In the genomic region with DNA sequence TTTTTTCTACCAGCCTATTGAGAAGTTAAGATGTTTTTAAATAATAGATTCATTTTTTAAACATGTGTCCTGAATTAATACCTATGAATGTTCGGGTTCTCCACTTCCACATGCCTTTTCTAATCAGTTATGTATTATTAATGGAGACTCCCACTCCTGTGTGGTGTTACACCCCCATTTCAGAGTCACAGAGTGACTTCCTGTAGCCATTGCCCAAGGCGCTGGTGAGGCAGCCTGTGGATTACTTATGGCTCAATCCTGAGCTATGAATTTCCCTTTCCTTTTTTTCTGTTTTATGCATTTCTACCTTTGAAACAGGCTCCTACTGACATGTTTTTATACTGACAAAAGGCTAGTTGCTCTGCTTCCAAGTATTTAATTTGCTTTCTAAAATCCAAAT, we compare ENCODE assay signal across 34 cellular contexts.
"Had no signal": no experiment of that assay in that cellular context is flagged by ENCODE, and none has a peak within 500 bp of the region (broad histone marks: within the 10 kb centered on the region; RNA-seq: fewer than 3 reads in every experiment).

No MANE protein-coding gene starts in this region.

- H3K27ac Mint-ChIP-seq: activated CD4-positive, alpha-beta memory T cell treated with anti-CD3 and anti-CD28 coated beads for 36 hours; activated CD4-positive, alpha-beta T cell treated with anti-CD3 and anti-CD28 coated beads for 36 hours; activated CD4-positive, alpha-beta T cell treated with anti-CD3 and anti-CD28 coated beads, Interleukin-2, amount 10 ng/mL, durations not matched to agents 24 days and 14 days; activated CD8-positive, alpha-beta memory T cell treated with anti-CD3 and anti-CD28 coated beads, Interleukin-2, amount 10 ng/mL, durations not matched to agents 7 days and 5 days; activated CD8-positive, alpha-beta T cell treated with anti-CD3 and anti-CD28 coated beads, Interleukin-2, amount 10 ng/mL, durations not matched to agents 7 days and 5 days; activated naive CD4-positive, alpha-beta T cell treated with anti-CD3 and anti-CD28 coated beads for 36 hours; activated naive CD4-positive, alpha-beta T cell treated with anti-CD3 and anti-CD28 coated beads, Interleukin-2, amount 50 U/mL, for 24 hours; activated naive CD8-positive, alpha-beta T cell treated with anti-CD3 and anti-CD28 coated beads for 36 hours; activated naive CD8-positive, alpha-beta T cell treated with anti-CD3 and anti-CD28 coated beads, Interleukin-2, amount 50 U/mL, for 24 hours; activated T-helper 1 cell treated with anti-CD3 and anti-CD28 coated beads, Interleukin-12 subunit alpha, Interleukin-12 subunit beta, Interleukin-2, Interleukin-4 antibody, amounts not matched to agents 30 ng/mL and 10 ng/mL and 1 ng/mL, durations not matched to agents 14 hours and 24 hours and 36 hours; activated T-helper 2 cell treated with anti-CD3 and anti-CD28 coated beads, Interferon-gamma antibody, Interleukin-2, Interleukin-4, amounts not matched to agents 10 μg/mL and 5 μg/mL and 100 μg/mL, durations not matched to agents 14 hours and 24 hours and 36 hours; effector memory CD8-positive, alpha-beta T cell; T-helper 2 cell treated with Interferon-gamma antibody and Interleukin-4, amounts not matched to agents 5 μg/mL and 100 μg/mL, for 36 hours had no signal

- H3K27me3 Mint-ChIP-seq: activated CD4-positive, alpha-beta memory T cell treated with anti-CD3 and anti-CD28 coated beads for 36 hours; activated CD4-positive, alpha-beta T cell treated with anti-CD3 and anti-CD28 coated beads for 36 hours; activated CD4-positive, alpha-beta T cell treated with anti-CD3 and anti-CD28 coated beads, Interleukin-2, amount 10 ng/mL, durations not matched to agents 24 days and 14 days; activated CD8-positive, alpha-beta memory T cell treated with anti-CD3 and anti-CD28 coated beads, Interleukin-2, amount 10 ng/mL, durations not matched to agents 7 days and 5 days; activated naive CD4-positive, alpha-beta T cell treated with anti-CD3 and anti-CD28 coated beads, Interleukin-2, amount 50 U/mL, for 24 hours; activated naive CD8-positive, alpha-beta T cell treated with anti-CD3 and anti-CD28 coated beads for 36 hours; activated naive CD8-positive, alpha-beta T cell treated with anti-CD3 and anti-CD28 coated beads, Interleukin-2, amount 50 U/mL, for 24 hours; effector memory CD8-positive, alpha-beta T cell had no signal

- ATAC-seq: activated CD4-positive, alpha-beta T cell treated with anti-CD3 and anti-CD28 coated beads for 36 hours; activated CD8-positive, alpha-beta memory T cell treated with anti-CD3 and anti-CD28 coated beads, Interleukin-2, amount 10 ng/mL, durations not matched to agents 7 days and 5 days; activated CD8-positive, alpha-beta T cell treated with anti-CD3 and anti-CD28 coated beads, Interleukin-2, amount 10 ng/mL, durations not matched to agents 7 days and 5 days; activated naive CD8-positive, alpha-beta T cell treated with anti-CD3 and anti-CD28 coated beads, Interleukin-2, amount 50 U/mL, for 24 hours; body of pancreas; effector memory CD8-positive, alpha-beta T cell; foreskin keratinocyte; gastrocnemius medialis; heart left ventricle had no signal

- H3K4me3 Mint-ChIP-seq: activated CD4-positive, alpha-beta memory T cell treated with anti-CD3 and anti-CD28 coated beads for 36 hours; activated CD4-positive, alpha-beta T cell treated with anti-CD3 and anti-CD28 coated beads for 36 hours; activated CD4-positive, alpha-beta T cell treated with anti-CD3 and anti-CD28 coated beads, Interleukin-2, amount 10 ng/mL, durations not matched to agents 24 days and 14 days; activated CD8-positive, alpha-beta memory T cell treated with anti-CD3 and anti-CD28 coated beads, Interleukin-2, amount 10 ng/mL, durations not matched to agents 7 days and 5 days; activated CD8-positive, alpha-beta T cell treated with anti-CD3 and anti-CD28 coated beads, Interleukin-2, amount 10 ng/mL, durations not matched to agents 7 days and 5 days; activated naive CD4-positive, alpha-beta T cell treated with anti-CD3 and anti-CD28 coated beads for 36 hours; activated naive CD4-positive, alpha-beta T cell treated with anti-CD3 and anti-CD28 coated beads, Interleukin-2, amount 50 U/mL, for 24 hours; activated naive CD8-positive, alpha-beta T cell treated with anti-CD3 and anti-CD28 coated beads for 36 hours; activated naive CD8-positive, alpha-beta T cell treated with anti-CD3 and anti-CD28 coated beads, Interleukin-2, amount 50 U/mL, for 24 hours; activated T-helper 1 cell treated with anti-CD3 and anti-CD28 coated beads, Interleukin-12 subunit alpha, Interleukin-12 subunit beta, Interleukin-2, Interleukin-4 antibody, amounts not matched to agents 30 ng/mL and 10 ng/mL and 1 ng/mL, durations not matched to agents 14 hours and 24 hours and 36 hours; effector memory CD8-positive, alpha-beta T cell; T-helper 2 cell treated with Interferon-gamma antibody and Interleukin-4, amounts not matched to agents 5 μg/mL and 100 μg/mL, for 36 hours had no signal

- H3K27ac ChIP-seq: adrenal gland, body of pancreas, esophagus muscularis mucosa, foreskin keratinocyte, gastrocnemius medialis, heart left ventricle had no signal

- H3K4me1 ChIP-seq: adrenal gland, body of pancreas, esophagus muscularis mucosa, foreskin keratinocyte, gastrocnemius medialis, heart left ventricle had no signal

- H3K27me3 ChIP-seq: adrenal gland, body of pancreas, esophagus muscularis mucosa, foreskin keratinocyte, gastrocnemius medialis had no signal

- H3K36me3 ChIP-seq: adrenal gland, esophagus muscularis mucosa, gastrocnemius medialis, heart left ventricle had no signal

- H3K4me3 ChIP-seq: adrenal gland, body of pancreas, esophagus muscularis mucosa, gastrocnemius medialis, heart left ventricle had no signal

- H3K9me3 Mint-ChIP-seq: activated naive CD8-positive, alpha-beta T cell treated with anti-CD3 and anti-CD28 coated beads for 36 hours had no signal

- H3K36me3 Mint-ChIP-seq: activated CD4-positive, alpha-beta memory T cell treated with anti-CD3 and anti-CD28 coated beads for 36 hours; activated CD8-positive, alpha-beta memory T cell treated with anti-CD3 and anti-CD28 coated beads, Interleukin-2, amount 10 ng/mL, durations not matched to agents 7 days and 5 days; activated naive CD4-positive, alpha-beta T cell treated with anti-CD3 and anti-CD28 coated beads, Interleukin-2, amount 50 U/mL, for 24 hours; activated naive CD8-positive, alpha-beta T cell treated with anti-CD3 and anti-CD28 coated beads for 36 hours had no signal

- H3K9me3 ChIP-seq: adrenal gland, body of pancreas, esophagus muscularis mucosa, gastrocnemius medialis had no signal

- H3K4me1 Mint-ChIP-seq: activated CD4-positive, alpha-beta T cell treated with anti-CD3 and anti-CD28 coated beads for 36 hours; activated CD4-positive, alpha-beta T cell treated with anti-CD3 and anti-CD28 coated beads, Interleukin-2, amount 10 ng/mL, durations not matched to agents 24 days and 14 days; activated CD8-positive, alpha-beta memory T cell treated with anti-CD3 and anti-CD28 coated beads, Interleukin-2, amount 10 ng/mL, durations not matched to agents 7 days and 5 days; activated naive CD4-positive, alpha-beta T cell treated with anti-CD3 and anti-CD28 coated beads, Interleukin-2, amount 50 U/mL, for 24 hours; activated naive CD8-positive, alpha-beta T cell treated with anti-CD3 and anti-CD28 coated beads for 36 hours; activated naive CD8-positive, alpha-beta T cell treated with anti-CD3 and anti-CD28 coated beads, Interleukin-2, amount 50 U/mL, for 24 hours had no signal

- DNase-seq: activated CD4-positive, alpha-beta memory T cell treated with anti-CD3 and anti-CD28 coated beads for 36 hours; activated CD4-positive, alpha-beta T cell treated with anti-CD3 and anti-CD28 coated beads for 36 hours; activated CD4-positive, alpha-beta T cell treated with anti-CD3 and anti-CD28 coated beads, Interleukin-2, amount 10 ng/mL, durations not matched to agents 24 days and 14 days; activated CD4-positive, CD25-positive, alpha-beta regulatory T cell; activated CD4-positive, CD25-positive, alpha-beta regulatory T cell treated with anti-CD3 and anti-CD28 coated beads, Interleukin-2, amount 50 U/mL, for 72 hours; activated CD8-positive, alpha-beta memory T cell treated with anti-CD3 and anti-CD28 coated beads, Interleukin-2, amount 10 ng/mL, durations not matched to agents 7 days and 5 days; activated CD8-positive, alpha-beta memory T cell treated with anti-CD3 and anti-CD28 coated beads, Interleukin-2, amount 50 U/mL, for 4 hours; activated CD8-positive, alpha-beta T cell treated with anti-CD3 and anti-CD28 coated beads, Interleukin-2, amount 10 ng/mL, durations not matched to agents 7 days and 5 days; activated effector memory CD4-positive, alpha-beta T cell treated with anti-CD3 and anti-CD28 coated beads, Interleukin-2, amount 50 U/mL, for 16 hours; activated naive CD4-positive, alpha-beta T cell treated with anti-CD3 and anti-CD28 coated beads for 36 hours; activated naive CD8-positive, alpha-beta T cell treated with anti-CD3 and anti-CD28 coated beads for 36 hours; activated naive CD8-positive, alpha-beta T cell treated with anti-CD3 and anti-CD28 coated beads, Interleukin-2, amount 50 U/mL, for 24 hours; activated T-cell treated with anti-CD3 and anti-CD28 coated beads, Interleukin-2, amount 50 U/mL, for 1 hour; activated T-cell treated with anti-CD3 and anti-CD28 coated beads, Interleukin-2, amount 50 U/mL, for 48 hours; adrenal gland; amygdala; aorta; body of pancreas; caudate nucleus; cortex of kidney; dermis blood vessel endothelial cell; effector CD4-positive, alpha-beta T cell; effector memory CD8-positive, alpha-beta T cell; erythroblast; foreskin keratinocyte; gastrocnemius medialis; glutamatergic neuron; heart left ventricle; T1000 had no signal
